In genomic region chr4:5746829-5747745, GRCh38 we compare ENCODE assay signal across 13 cellular contexts. TPM values are rescaled to one million over a fixed set of nuclear protein-coding genes. Genes with fewer than 3 reads are reported as not detected.
DNase-seq lines count a peak whose midpoint lies in the region; ATAC-seq and TF ChIP-seq lines count a peak whose summit lies in the region.
"Had no signal": no experiment of that assay in that cellular context is flagged by ENCODE, and none has a peak within 500 bp of the region (broad histone marks: within the 10 kb centered on the region; RNA-seq: fewer than 3 reads in every experiment).

No MANE protein-coding gene starts in this region.

- H3K9me3 Mint-ChIP-seq in activated CD4-positive, alpha-beta T cell treated with anti-CD3 and anti-CD28 coated beads, Interleukin-2, amount 10 ng/mL, durations not matched to agents 24 days and 14 days, result no peaks in the 10 kb centered on the region
- H3K9me3 Mint-ChIP-seq: activated B cell treated with CpG ODN at 0.5 μM for 24 hours; activated T-helper 2 cell treated with anti-CD3 and anti-CD28 coated beads, Interferon-gamma antibody, Interleukin-2, Interleukin-4, amounts not matched to agents 10 μg/mL and 5 μg/mL and 100 μg/mL, durations not matched to agents 14 hours and 24 hours and 36 hours; dendritic cell treated with granulocyte-macrophage colony-stimulating factor and Interleukin-4, amounts not matched to agents 40 ng/mL and 50 ng/mL, for 4 days; neural crest cell had no signal

- no peak for TF ChIP-seq CTCF in cardiac fibroblast (IDR thresholded peaks at IDR 0.05; ENCODE audit: low read depth, low read length)
- no peak for TF ChIP-seq CTCF in thoracic aorta (IDR thresholded peaks at IDR 0.05)

- intact Hi-C loops in right cardiac atrium (cut with DNase I), result no loop called here
- intact Hi-C loops in activated CD4-positive, alpha-beta T cell treated with anti-CD3 and anti-CD28 coated beads, Interleukin-2, amount 10 ng/mL, durations not matched to agents 24 days and 14 days (cut with micrococcal nuclease), result no loop called here

- peak; percentile 14 for DNase-seq in HS-5 (ENCODE audit: low read depth)
- DNase-seq in cardiac fibroblast (ENCODE audit: low read depth in 2 of 2), result peak; percentile 76 to 87
- DNase-seq in right cardiac atrium, result peak in 1 of 3 donors; percentile 43
- DNase-seq in thoracic aorta (ENCODE audit: low spot score), result no peak
- no peak for DNase-seq in activated CD4-positive, alpha-beta T cell treated with anti-CD3 and anti-CD28 coated beads, Interleukin-2, amount 10 ng/mL, durations not matched to agents 24 days and 14 days
- DNase-seq in G401 (ENCODE audit: low spot score), result no peak
- DNase-seq: activated B cell treated with CpG ODN at 0.5 μM for 24 hours, NCI-H1930, RPMI8226 had no signal

- ATAC-seq in right cardiac atrium (peak; percentile 27 to 72), thoracic aorta (ENCODE audit: insufficient number of reproducible peaks, low FRiP score, low read depth) (peak; percentile 66), HG02885 (IDR thresholded peaks at IDR 0.05; ENCODE audit: poor library complexity, unreplicated experiment) (no peak)

- H3K4me3 ChIP-seq in cardiac fibroblast (replicated peaks in 1 of 2; ENCODE audit: low read depth in 2 of 2, low read length in 2 of 2) (no peak overlapping the region), right cardiac atrium (ENCODE audit: low read length) (no peak overlapping the region), thoracic aorta (no peak overlapping the region)

- H3K4me3 Mint-ChIP-seq in activated CD4-positive, alpha-beta T cell treated with anti-CD3 and anti-CD28 coated beads, Interleukin-2, amount 10 ng/mL, durations not matched to agents 24 days and 14 days, result no peak overlapping the region
- H3K4me3 Mint-ChIP-seq: activated B cell treated with CpG ODN at 0.5 μM for 24 hours; dendritic cell treated with granulocyte-macrophage colony-stimulating factor and Interleukin-4, amounts not matched to agents 40 ng/mL and 50 ng/mL, for 4 days; neural crest cell had no signal

- H3K36me3 ChIP-seq in thoracic aorta, result peaks cover 29% of the 10 kb centered on the region

- WGBS in right cardiac atrium, result 66% methylated on average over 12 of the region's 12 CpGs

- H3K27me3 ChIP-seq in right cardiac atrium (ENCODE audit: control insufficient read depth, insufficient read depth), result no peaks in the 10 kb centered on the region
- no peaks in the 10 kb centered on the region for H3K27me3 ChIP-seq in thoracic aorta (replicated peaks; ENCODE audit: insufficient read depth)

- H3K27ac ChIP-seq in right cardiac atrium (ENCODE audit: low read length) (no peak overlapping the region), thoracic aorta (peak overlapping the region; percentile 70 to 83)

- H3K4me1 Mint-ChIP-seq in activated CD4-positive, alpha-beta T cell treated with anti-CD3 and anti-CD28 coated beads, Interleukin-2, amount 10 ng/mL, durations not matched to agents 24 days and 14 days, result no peaks in the 10 kb centered on the region
- H3K4me1 Mint-ChIP-seq: activated B cell treated with CpG ODN at 0.5 μM for 24 hours, neural crest cell had no signal

- no peaks in the 10 kb centered on the region for H3K27me3 Mint-ChIP-seq in activated CD4-positive, alpha-beta T cell treated with anti-CD3 and anti-CD28 coated beads, Interleukin-2, amount 10 ng/mL, durations not matched to agents 24 days and 14 days
- H3K27me3 Mint-ChIP-seq: activated B cell treated with CpG ODN at 0.5 μM for 24 hours; dendritic cell treated with granulocyte-macrophage colony-stimulating factor and Interleukin-4, amounts not matched to agents 40 ng/mL and 50 ng/mL, for 4 days had no signal

- H3K4me1 ChIP-seq in right cardiac atrium (ENCODE audit: control insufficient read depth, insufficient read depth, low read length) (peaks cover 2% of the 10 kb centered on the region), thoracic aorta (ENCODE audit: control insufficient read depth in 1 of 2, low read depth in 2 of 2) (peaks cover 0 to 19% of the 10 kb centered on the region in 2 donors)

- H3K9me3 ChIP-seq in right cardiac atrium (ENCODE audit: control insufficient read depth, low read length) (no peaks in the 10 kb centered on the region), thoracic aorta (no peaks in the 10 kb centered on the region)

- H3K27ac Mint-ChIP-seq in activated CD4-positive, alpha-beta T cell treated with anti-CD3 and anti-CD28 coated beads, Interleukin-2, amount 10 ng/mL, durations not matched to agents 24 days and 14 days, result no peak overlapping the region
- H3K27ac Mint-ChIP-seq: activated B cell treated with CpG ODN at 0.5 μM for 24 hours; activated T-helper 2 cell treated with anti-CD3 and anti-CD28 coated beads, Interferon-gamma antibody, Interleukin-2, Interleukin-4, amounts not matched to agents 10 μg/mL and 5 μg/mL and 100 μg/mL, durations not matched to agents 14 hours and 24 hours and 36 hours; dendritic cell treated with granulocyte-macrophage colony-stimulating factor and Interleukin-4, amounts not matched to agents 40 ng/mL and 50 ng/mL, for 4 days had no signal

- in situ Hi-C loops in G401 (cut with HindIII; ENCODE audit: low sequenced_read_pairs), result no loop called here

- no peaks in the 10 kb centered on the region for H3K36me3 Mint-ChIP-seq in activated CD4-positive, alpha-beta T cell treated with anti-CD3 and anti-CD28 coated beads, Interleukin-2, amount 10 ng/mL, durations not matched to agents 24 days and 14 days (ENCODE audit: low read depth)

RNA-seq across cellular contexts. Expression of gene EVC, which starts 36.1 kb away (rescaled TPM):
- total RNA-seq in right cardiac atrium (10 to 100 TPM; 11.3 to 14.0 (median 12.8) TPM), thoracic aorta (10 to 100 TPM; 65.1 to 88.5 TPM)
- polyA plus RNA-seq in right cardiac atrium, result 5.8 TPM
- total RNA-seq in activated CD4-positive, alpha-beta T cell treated with anti-CD3 and anti-CD28 coated beads, Interleukin-2, amount 10 ng/mL, durations not matched to agents 24 days and 14 days, result 1.8 and 1.9 TPM in 2 replicates
- 10.2 and 21.0 TPM in 2 replicates for total RNA-seq in G401 (2014; rRNA removed; shearing (Covaris generic))

RNA-seq across cellular contexts. Expression of gene EVC2, which starts 38.7 kb away (rescaled TPM):
- total RNA-seq in right cardiac atrium, result 1 to 10 TPM; 2.7 to 3.5 (median 3.2) TPM
- 2.0 TPM for polyA plus RNA-seq in right cardiac atrium
- 10 to 100 TPM; 21.4 to 24.2 TPM for total RNA-seq in thoracic aorta
- total RNA-seq in activated CD4-positive, alpha-beta T cell treated with anti-CD3 and anti-CD28 coated beads, Interleukin-2, amount 10 ng/mL, durations not matched to agents 24 days and 14 days, result 0.31 and 0.40 TPM in 2 replicates
- 3.6 and 4.9 TPM in 2 replicates for total RNA-seq in G401 (2014; rRNA removed; shearing (Covaris generic))

Comparison
In these comparisons a context has a peak if more than half of its experiments do, and no peak if none do; other contexts are left out.
1. DNase-seq: peak in HS-5 (single experiment) and cardiac fibroblast (2 of 2); none in thoracic aorta (single experiment), activated CD4-positive, alpha-beta T cell treated with anti-CD3 and anti-CD28 coated beads, Interleukin-2, amount 10 ng/mL, durations not matched to agents 24 days and 14 days (single experiment) and G401 (single experiment).